1 cellular context compared by ENCODE assay signal in genomic region chr11:60906132-60906972, GRCh38.
TF ChIP-seq lines count a peak whose summit lies in the region.

PRPF19 (minus strand) TSS chr11:60906585; CDS start chr11:60906382, 203 bp downstream.

TF ChIP-seq in K562, 482 proteins besides CTCF, POLR2A, EP300 and RAD21 (continued from another document and continues in another):
- TF ChIP-seq, protein P1, sequence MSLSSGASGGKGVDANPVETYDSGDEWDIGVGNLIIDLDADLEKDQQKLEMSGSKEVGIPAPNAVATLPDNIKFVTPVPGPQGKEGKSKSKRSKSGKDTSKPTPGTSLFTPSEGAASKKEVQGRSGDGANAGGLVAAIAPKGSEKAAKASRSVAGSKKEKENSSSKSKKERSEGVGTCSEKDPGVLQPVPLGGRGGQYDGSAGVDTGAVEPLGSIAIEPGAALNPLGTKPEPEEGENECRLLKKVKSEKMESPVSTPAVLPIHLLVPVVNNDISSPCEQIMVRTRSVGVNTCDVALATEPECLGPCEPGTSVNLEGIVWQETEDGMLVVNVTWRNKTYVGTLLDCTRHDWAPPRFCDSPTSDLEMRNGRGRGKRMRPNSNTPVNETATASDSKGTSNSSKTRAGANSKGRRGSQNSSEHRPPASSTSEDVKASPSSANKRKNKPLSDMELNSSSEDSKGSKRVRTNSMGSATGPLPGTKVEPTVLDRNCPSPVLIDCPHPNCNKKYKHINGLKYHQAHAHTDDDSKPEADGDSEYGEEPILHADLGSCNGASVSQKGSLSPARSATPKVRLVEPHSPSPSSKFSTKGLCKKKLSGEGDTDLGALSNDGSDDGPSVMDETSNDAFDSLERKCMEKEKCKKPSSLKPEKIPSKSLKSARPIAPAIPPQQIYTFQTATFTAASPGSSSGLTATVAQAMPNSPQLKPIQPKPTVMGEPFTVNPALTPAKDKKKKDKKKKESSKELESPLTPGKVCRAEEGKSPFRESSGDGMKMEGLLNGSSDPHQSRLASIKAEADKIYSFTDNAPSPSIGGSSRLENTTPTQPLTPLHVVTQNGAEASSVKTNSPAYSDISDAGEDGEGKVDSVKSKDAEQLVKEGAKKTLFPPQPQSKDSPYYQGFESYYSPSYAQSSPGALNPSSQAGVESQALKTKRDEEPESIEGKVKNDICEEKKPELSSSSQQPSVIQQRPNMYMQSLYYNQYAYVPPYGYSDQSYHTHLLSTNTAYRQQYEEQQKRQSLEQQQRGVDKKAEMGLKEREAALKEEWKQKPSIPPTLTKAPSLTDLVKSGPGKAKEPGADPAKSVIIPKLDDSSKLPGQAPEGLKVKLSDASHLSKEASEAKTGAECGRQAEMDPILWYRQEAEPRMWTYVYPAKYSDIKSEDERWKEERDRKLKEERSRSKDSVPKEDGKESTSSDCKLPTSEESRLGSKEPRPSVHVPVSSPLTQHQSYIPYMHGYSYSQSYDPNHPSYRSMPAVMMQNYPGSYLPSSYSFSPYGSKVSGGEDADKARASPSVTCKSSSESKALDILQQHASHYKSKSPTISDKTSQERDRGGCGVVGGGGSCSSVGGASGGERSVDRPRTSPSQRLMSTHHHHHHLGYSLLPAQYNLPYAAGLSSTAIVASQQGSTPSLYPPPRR (CRISPR knock-in tag; IDR thresholded peaks at IDR 0.05; ENCODE audit: borderline replicate concordance): no peak
- TF ChIP-seq ATF1 (CRISPR knock-in tag; IDR thresholded peaks at IDR 0.05) (no peak), ATF1 (tag; IDR thresholded peaks at IDR 0.05) (peak; percentile 66), TCF15 (CRISPR knock-in tag; IDR thresholded peaks at IDR 0.05) (no peak), CBX2 (IDR thresholded peaks at IDR 0.05; ENCODE audit: insufficient read depth, low read length, poor library complexity, severe bottlenecking) (no peak), SMARCB1 (IDR thresholded peaks at IDR 0.05; ENCODE audit: insufficient read length, low read depth) (no peak), ZNF263 (CRISPR knock-in tag; IDR thresholded peaks at IDR 0.05; ENCODE audit: borderline replicate concordance) (no peak), ZNF316 (IDR thresholded peaks at IDR 0.05) (no peak), RUNX1 (IDR thresholded peaks at IDR 0.05; ENCODE audit: low read depth) (no peak), STAG1 (CRISPR knock-in tag; IDR thresholded peaks at IDR 0.05; ENCODE audit: borderline replicate concordance) (no peak), IRF1 (CRISPR knock-in tag; IDR thresholded peaks at IDR 0.05; ENCODE audit: borderline replicate concordance) (no peak), ARNT (IDR thresholded peaks at IDR 0.05) (no peak), NFE2 (IDR thresholded peaks at IDR 0.05; ENCODE audit: low read depth) (no peak), E2F1 (CRISPR knock-in tag; IDR thresholded peaks at IDR 0.05) (peak; percentile 84; the same call in 1 of the 2 replicates), MAFK (IDR thresholded peaks at IDR 0.05; ENCODE audit: low read length) (no peak; the same call in 1 of the 2 replicates), SRSF1 (IDR thresholded peaks at IDR 0.05; ENCODE audit: low read depth, low read length) (no peak), ZNF77 (CRISPR knock-in tag; IDR thresholded peaks at IDR 0.05) (no peak), ZNF197 (CRISPR knock-in tag; IDR thresholded peaks at IDR 0.05; ENCODE audit: low read depth) (no peak), MAX (CRISPR knock-in tag; IDR thresholded peaks at IDR 0.05) (peak; percentile 99), CEBPG (CRISPR knock-in tag; IDR thresholded peaks at IDR 0.05) (no peak), CEBPG (tag; conservative IDR thresholded peaks at IDR 0.05 in 1 of 2, IDR thresholded peaks at IDR 0.05 in 1 of 2) (no peak), DACH1 (IDR thresholded peaks at IDR 0.05; ENCODE audit: partially characterized antibody) (no peak), HMGN3 (IDR thresholded peaks at IDR 0.05; ENCODE audit: borderline replicate concordance, extremely low read depth, insufficient read length, low read depth, low read length) (no peak), MEF2D (tag; conservative IDR thresholded peaks at IDR 0.05; ENCODE audit: low read depth) (no peak), SAFB2 (IDR thresholded peaks at IDR 0.05; ENCODE audit: borderline replicate concordance, low read depth, low read length, severe bottlenecking) (no peak), FOSL1 (tag; conservative IDR thresholded peaks at IDR 0.05) (no peak), ZNF780A (CRISPR knock-in tag; IDR thresholded peaks at IDR 0.05) (no peak), MYBL2 (IDR thresholded peaks at IDR 0.05; ENCODE audit: low read depth) (no peak), MYBL2 (CRISPR knock-in tag; IDR thresholded peaks at IDR 0.05; ENCODE audit: borderline replicate concordance) (no peak), HDAC2 (IDR thresholded peaks at IDR 0.05) (no peak), XRCC4 (IDR thresholded peaks at IDR 0.05; ENCODE audit: extremely low read depth, insufficient read depth, insufficient read length) (no peak), PML (IDR thresholded peaks at IDR 0.05; ENCODE audit: low read length) (peak; percentile 67; the same call in 1 of the 2 replicates)
- TF ChIP-seq, protein P2, sequence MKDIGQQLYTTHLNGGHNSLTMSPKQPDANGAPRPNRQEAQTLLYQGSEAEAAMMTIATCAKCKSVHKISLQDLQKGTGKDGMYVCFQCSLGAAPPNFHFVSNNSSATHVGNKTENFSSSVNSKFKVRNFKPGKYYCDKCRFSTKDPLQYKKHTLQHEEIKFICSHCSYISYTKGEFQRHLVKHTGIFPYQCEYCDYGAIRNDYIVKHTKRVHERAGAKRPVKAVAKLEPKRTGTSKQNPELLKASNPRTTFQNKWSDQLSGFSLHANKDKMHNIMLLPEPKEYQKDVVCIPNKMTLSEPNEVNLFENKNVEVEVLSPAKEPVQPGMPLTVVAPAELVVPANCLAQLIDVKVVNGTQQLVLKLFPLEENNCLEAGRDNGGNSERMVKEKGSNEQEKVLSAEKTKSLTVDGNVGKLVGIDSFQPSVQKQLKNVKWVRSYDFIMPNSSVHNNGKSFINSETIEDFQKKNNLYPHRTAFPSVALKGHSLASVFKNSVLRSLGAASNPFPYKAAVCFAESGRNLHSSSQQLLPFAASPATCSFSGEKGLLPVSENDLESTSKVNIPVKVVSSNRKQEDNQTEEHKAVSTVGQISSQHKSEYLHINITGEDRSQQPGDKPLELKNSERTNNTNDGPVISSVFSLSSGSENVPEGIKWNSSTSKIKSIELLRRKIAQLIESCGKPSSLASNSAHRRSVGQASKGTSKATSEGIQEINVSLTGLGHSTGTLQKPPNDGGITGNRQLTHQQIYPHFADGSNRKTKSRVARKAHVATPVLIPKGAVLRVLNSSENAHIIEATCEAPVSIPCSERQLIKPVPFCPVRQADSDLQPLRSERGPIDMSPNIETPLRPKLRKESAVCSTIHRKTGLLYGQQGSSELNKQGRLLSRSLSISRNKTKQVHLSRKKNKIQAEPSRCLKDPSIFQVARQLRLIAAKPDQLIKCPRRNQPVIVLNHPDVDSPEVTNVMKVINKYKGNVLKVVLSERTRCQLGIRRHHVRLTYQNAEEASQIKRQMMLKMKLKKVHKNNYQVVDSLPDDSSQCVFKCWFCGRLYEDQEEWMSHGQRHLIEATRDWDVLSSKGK (CRISPR knock-in tag; IDR thresholded peaks at IDR 0.05): no peak
- TF ChIP-seq, protein P3, sequence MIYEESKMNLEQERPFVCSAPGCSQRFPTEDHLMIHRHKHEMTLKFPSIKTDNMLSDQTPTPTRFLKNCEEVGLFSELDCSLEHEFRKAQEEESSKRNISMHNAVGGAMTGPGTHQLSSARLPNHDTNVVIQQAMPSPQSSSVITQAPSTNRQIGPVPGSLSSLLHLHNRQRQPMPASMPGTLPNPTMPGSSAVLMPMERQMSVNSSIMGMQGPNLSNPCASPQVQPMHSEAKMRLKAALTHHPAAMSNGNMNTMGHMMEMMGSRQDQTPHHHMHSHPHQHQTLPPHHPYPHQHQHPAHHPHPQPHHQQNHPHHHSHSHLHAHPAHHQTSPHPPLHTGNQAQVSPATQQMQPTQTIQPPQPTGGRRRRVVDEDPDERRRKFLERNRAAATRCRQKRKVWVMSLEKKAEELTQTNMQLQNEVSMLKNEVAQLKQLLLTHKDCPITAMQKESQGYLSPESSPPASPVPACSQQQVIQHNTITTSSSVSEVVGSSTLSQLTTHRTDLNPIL (CRISPR knock-in tag; IDR thresholded peaks at IDR 0.05): no peak
- TF ChIP-seq, protein P4, sequence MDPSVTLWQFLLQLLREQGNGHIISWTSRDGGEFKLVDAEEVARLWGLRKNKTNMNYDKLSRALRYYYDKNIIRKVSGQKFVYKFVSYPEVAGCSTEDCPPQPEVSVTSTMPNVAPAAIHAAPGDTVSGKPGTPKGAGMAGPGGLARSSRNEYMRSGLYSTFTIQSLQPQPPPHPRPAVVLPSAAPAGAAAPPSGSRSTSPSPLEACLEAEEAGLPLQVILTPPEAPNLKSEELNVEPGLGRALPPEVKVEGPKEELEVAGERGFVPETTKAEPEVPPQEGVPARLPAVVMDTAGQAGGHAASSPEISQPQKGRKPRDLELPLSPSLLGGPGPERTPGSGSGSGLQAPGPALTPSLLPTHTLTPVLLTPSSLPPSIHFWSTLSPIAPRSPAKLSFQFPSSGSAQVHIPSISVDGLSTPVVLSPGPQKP (CRISPR knock-in tag; IDR thresholded peaks at IDR 0.05): no peak
- TF ChIP-seq, protein P5, sequence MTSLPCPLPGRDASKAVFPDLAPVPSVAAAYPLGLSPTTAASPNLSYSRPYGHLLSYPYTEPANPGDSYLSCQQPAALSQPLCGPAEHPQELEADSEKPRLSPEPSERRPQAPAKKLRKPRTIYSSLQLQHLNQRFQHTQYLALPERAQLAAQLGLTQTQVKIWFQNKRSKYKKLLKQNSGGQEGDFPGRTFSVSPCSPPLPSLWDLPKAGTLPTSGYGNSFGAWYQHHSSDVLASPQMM (CRISPR knock-in tag; IDR thresholded peaks at IDR 0.05): no peak
- TF ChIP-seq, protein P6, sequence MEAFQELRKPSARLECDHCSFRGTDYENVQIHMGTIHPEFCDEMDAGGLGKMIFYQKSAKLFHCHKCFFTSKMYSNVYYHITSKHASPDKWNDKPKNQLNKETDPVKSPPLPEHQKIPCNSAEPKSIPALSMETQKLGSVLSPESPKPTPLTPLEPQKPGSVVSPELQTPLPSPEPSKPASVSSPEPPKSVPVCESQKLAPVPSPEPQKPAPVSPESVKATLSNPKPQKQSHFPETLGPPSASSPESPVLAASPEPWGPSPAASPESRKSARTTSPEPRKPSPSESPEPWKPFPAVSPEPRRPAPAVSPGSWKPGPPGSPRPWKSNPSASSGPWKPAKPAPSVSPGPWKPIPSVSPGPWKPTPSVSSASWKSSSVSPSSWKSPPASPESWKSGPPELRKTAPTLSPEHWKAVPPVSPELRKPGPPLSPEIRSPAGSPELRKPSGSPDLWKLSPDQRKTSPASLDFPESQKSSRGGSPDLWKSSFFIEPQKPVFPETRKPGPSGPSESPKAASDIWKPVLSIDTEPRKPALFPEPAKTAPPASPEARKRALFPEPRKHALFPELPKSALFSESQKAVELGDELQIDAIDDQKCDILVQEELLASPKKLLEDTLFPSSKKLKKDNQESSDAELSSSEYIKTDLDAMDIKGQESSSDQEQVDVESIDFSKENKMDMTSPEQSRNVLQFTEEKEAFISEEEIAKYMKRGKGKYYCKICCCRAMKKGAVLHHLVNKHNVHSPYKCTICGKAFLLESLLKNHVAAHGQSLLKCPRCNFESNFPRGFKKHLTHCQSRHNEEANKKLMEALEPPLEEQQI (IDR thresholded peaks at IDR 0.05): no peak
- TF ChIP-seq, protein P7, sequence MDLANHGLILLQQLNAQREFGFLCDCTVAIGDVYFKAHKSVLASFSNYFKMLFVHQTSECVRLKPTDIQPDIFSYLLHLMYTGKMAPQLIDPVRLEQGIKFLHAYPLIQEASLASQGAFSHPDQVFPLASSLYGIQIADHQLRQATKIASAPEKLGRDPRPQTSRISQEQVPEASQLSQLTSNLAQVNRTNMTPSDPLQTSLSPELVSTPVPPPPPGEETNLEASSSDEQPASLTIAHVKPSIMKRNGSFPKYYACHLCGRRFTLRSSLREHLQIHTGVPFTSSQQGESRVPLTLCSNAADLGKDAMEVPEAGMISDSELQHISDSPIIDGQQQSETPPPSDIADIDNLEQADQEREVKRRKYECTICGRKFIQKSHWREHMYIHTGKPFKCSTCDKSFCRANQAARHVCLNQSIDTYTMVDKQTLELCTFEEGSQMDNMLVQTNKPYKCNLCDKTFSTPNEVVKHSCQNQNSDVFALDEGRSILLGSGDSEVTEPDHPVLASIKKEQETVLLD (IDR thresholded peaks at IDR 0.05): no peak
